ENCODE assay signal across 1 cellular context in genomic region chr16:19907161-19907992, GRCh38.
TF ChIP-seq lines count a peak whose summit lies in the region.

No MANE protein-coding gene starts in this region.

TF ChIP-seq in HepG2, 621 proteins besides CTCF, POLR2A, EP300 and RAD21 (continued from another document and continues in another):
- TF ChIP-seq ZSCAN22 (CRISPR knock-in tag; IDR thresholded peaks at IDR 0.05) (no peak), HMGXB3 (CRISPR knock-in tag; IDR thresholded peaks at IDR 0.05; ENCODE audit: borderline replicate concordance) (peak; percentile 38; the same call in 1 of the 2 replicates), RBFOX2 (IDR thresholded peaks at IDR 0.05; ENCODE audit: low read depth, low read length) (no peak), ZNF136 (CRISPR knock-in tag; IDR thresholded peaks at IDR 0.05; ENCODE audit: low read depth) (no peak), ZNF280B (CRISPR knock-in tag; IDR thresholded peaks at IDR 0.05; ENCODE audit: borderline replicate concordance) (peak; percentile 74; the same call in 1 of the 2 replicates), SOX5 (CRISPR knock-in tag; IDR thresholded peaks at IDR 0.05; ENCODE audit: borderline replicate concordance) (no peak), ZNF296 (CRISPR knock-in tag; conservative IDR thresholded peaks at IDR 0.05) (no peak), KDM5A (IDR thresholded peaks at IDR 0.05; ENCODE audit: borderline replicate concordance, low read length) (no peak), EHMT2 (IDR thresholded peaks at IDR 0.05; ENCODE audit: borderline replicate concordance, low read depth, low read length) (no peak), U2AF2 (IDR thresholded peaks at IDR 0.05; ENCODE audit: low read depth, low read length) (no peak), ZNF501 (CRISPR knock-in tag; IDR thresholded peaks at IDR 0.05) (peak; percentile 90; the same call in 1 of the 2 replicates), BORCS8-MEF2B (CRISPR knock-in tag; IDR thresholded peaks at IDR 0.05) (no peak), UBTF (CRISPR knock-in tag; IDR thresholded peaks at IDR 0.05) (no peak), ZBED4 (CRISPR knock-in tag; IDR thresholded peaks at IDR 0.05; ENCODE audit: borderline replicate concordance) (0 out of 2 replicates have a peak, but pooled peaks have one; percentile 55), FOXC1 (CRISPR knock-in tag; IDR thresholded peaks at IDR 0.05; ENCODE audit: borderline replicate concordance) (peak; percentile 45; the same call in 1 of the 2 replicates), XRCC5 (optimal IDR thresholded peaks at IDR 0.05; ENCODE audit: low read length) (peak; percentile 96), CENPBD1 (CRISPR knock-in tag; IDR thresholded peaks at IDR 0.05; ENCODE audit: borderline replicate concordance, low read depth) (no peak), TARDBP (CRISPR knock-in tag; IDR thresholded peaks at IDR 0.05) (no peak), ZUFSP (CRISPR knock-in tag; IDR thresholded peaks at IDR 0.05; ENCODE audit: borderline replicate concordance) (no peak), ZNF513 (CRISPR knock-in tag; conservative IDR thresholded peaks at IDR 0.05) (no peak), MIXL1 (CRISPR knock-in tag; IDR thresholded peaks at IDR 0.05) (peak; percentile 86; the same call in 1 of the 2 replicates), IRF2 (CRISPR knock-in tag; IDR thresholded peaks at IDR 0.05) (peak; percentile 65; the same call in 1 of the 2 replicates), SRY (CRISPR knock-in tag; IDR thresholded peaks at IDR 0.05) (no peak), ESRRA (CRISPR knock-in tag; IDR thresholded peaks at IDR 0.05; ENCODE audit: low read depth) (no peak), ZNF674 (CRISPR knock-in tag; IDR thresholded peaks at IDR 0.05; ENCODE audit: low read depth) (no peak), BHLHE40 (IDR thresholded peaks at IDR 0.05; ENCODE audit: low read length) (peak; percentile 31), ERF (CRISPR knock-in tag; IDR thresholded peaks at IDR 0.05) (peak; percentile 77), HNRNPLL (IDR thresholded peaks at IDR 0.05; ENCODE audit: low read depth, low read length, poor library complexity, severe bottlenecking) (peak; percentile 43), CAMTA2 (CRISPR knock-in tag; IDR thresholded peaks at IDR 0.05; ENCODE audit: borderline replicate concordance) (no peak), ZFP91 (CRISPR knock-in tag; IDR thresholded peaks at IDR 0.05; ENCODE audit: borderline replicate concordance) (peak; percentile 44; the same call in 1 of the 2 replicates), ZNF710 (CRISPR knock-in tag; IDR thresholded peaks at IDR 0.05; ENCODE audit: borderline replicate concordance) (no peak), ZNF362 (CRISPR knock-in tag; IDR thresholded peaks at IDR 0.05; ENCODE audit: borderline replicate concordance) (no peak; the same call in 1 of the 2 replicates), TRIM24 (CRISPR knock-in tag; IDR thresholded peaks at IDR 0.05) (no peak), MEIS1 (CRISPR knock-in tag; IDR thresholded peaks at IDR 0.05; ENCODE audit: borderline replicate concordance) (no peak), TOPORS (CRISPR knock-in tag; IDR thresholded peaks at IDR 0.05) (no peak), SYNCRIP (IDR thresholded peaks at IDR 0.05; ENCODE audit: insufficient read depth, low read depth, low read length) (no peak)
